Comparison of ENCODE assay signal across 7 cellular contexts in genomic region chr12:120495189-120495722, GRCh38.
DNase-seq lines count a peak whose midpoint lies in the region; ATAC-seq lines count a peak whose summit lies in the region.

No MANE protein-coding gene starts in this region.

- H3K4me1 ChIP-seq in HUES6 (ENCODE audit: control insufficient read depth, insufficient read depth, low read length) = peaks cover 14% of the 10 kb centered on the region; the same call in 1 of the 2 replicates
- peaks cover 22% of the 10 kb centered on the region for H3K4me1 ChIP-seq in muscle layer of colon (ENCODE audit: insufficient read depth, low read length)

- H3K27ac ChIP-seq in HUES6 (ENCODE audit: low read depth, low read length) = no peak overlapping the region
- peak overlapping the region; percentile 11 for H3K27ac ChIP-seq in caudate nucleus (ENCODE audit: low read depth, low read length)
- H3K27ac ChIP-seq in muscle layer of colon (ENCODE audit: low read depth, low read length) = no peak overlapping the region

- no peaks in the 10 kb centered on the region for H3K27me3 ChIP-seq in HUES6 (ENCODE audit: control insufficient read depth, insufficient read depth, low read length)
- H3K27me3 ChIP-seq in muscle layer of colon (ENCODE audit: control insufficient read depth in 1 of 2, insufficient read depth in 2 of 2, low read length in 2 of 2) = no peaks in the 10 kb centered on the region

- no peaks in the 10 kb centered on the region for H3K9me3 ChIP-seq in HUES6 (ENCODE audit: control insufficient read depth, insufficient read depth, low read depth, low read length)
- H3K9me3 ChIP-seq in muscle layer of colon (ENCODE audit: low read length) = no peaks in the 10 kb centered on the region

- H3K9ac ChIP-seq in HUES6 (ENCODE audit: low read length) (peak overlapping the region; percentile 67), muscle layer of colon (ENCODE audit: low read length) (no peak overlapping the region)

- peak in 2 of 61 donors; percentile 13 to 18 for DNase-seq in caudate nucleus (lab: John Stamatoyannopoulos, UW)
- DNase-seq in HuH-7 (ENCODE audit: low spot score) = no peak
- no peak for DNase-seq in activated CD4-positive, CD25-positive, alpha-beta regulatory T cell (lab: John Stamatoyannopoulos, UW)
- DNase-seq in SW480 (ENCODE audit: low spot score) = no peak

- peak overlapping the region; percentile 76 for H3K4me3 ChIP-seq in HUES6 (ENCODE audit: low read depth, low read length)
- peak overlapping the region; percentile 70 to 88 for H3K4me3 ChIP-seq in muscle layer of colon (ENCODE audit: low read depth in 1 of 2, low read length in 2 of 2)

- ATAC-seq in GM19463 (IDR thresholded peaks at IDR 0.05; ENCODE audit: unreplicated experiment) = peak; percentile 5

- H3K36me3 ChIP-seq in HUES6 (ENCODE audit: control insufficient read depth, insufficient read depth, low read length) (peaks cover 32% of the 10 kb centered on the region), muscle layer of colon (ENCODE audit: insufficient read depth, low read length) (peaks cover 31% of the 10 kb centered on the region)
